Comparison of ENCODE assay signal across 1 cellular context in genomic region chr10:11880169-11881027, GRCh38.
TF ChIP-seq lines count a peak whose summit lies in the region.

No MANE protein-coding gene starts in this region.

TF ChIP-seq in A549, 52 proteins besides CTCF, POLR2A, EP300 and RAD21 (continued from another document):
- TF ChIP-seq PHF8 (IDR thresholded peaks at IDR 0.05; ENCODE audit: borderline replicate concordance, low read depth) (no peak), SMC3 (IDR thresholded peaks at IDR 0.05) (no peak), CBX8 (IDR thresholded peaks at IDR 0.05) (no peak), MAZ (IDR thresholded peaks at IDR 0.05; ENCODE audit: borderline replicate concordance, low read depth, low read length) (no peak), TP53 (CRISPR knock-in tag; IDR thresholded peaks at IDR 0.05) (no peak), POLR2AphosphoS2 (conservative IDR thresholded peaks at IDR 0.05; ENCODE audit: low read length) (no peak), RARB (CRISPR knock-in tag; IDR thresholded peaks at IDR 0.05) (no peak), FOSL2 (IDR thresholded peaks at IDR 0.05) (no peak), FOSL2 (CRISPR knock-in tag; IDR thresholded peaks at IDR 0.05) (no peak)
